In the genomic region with DNA sequence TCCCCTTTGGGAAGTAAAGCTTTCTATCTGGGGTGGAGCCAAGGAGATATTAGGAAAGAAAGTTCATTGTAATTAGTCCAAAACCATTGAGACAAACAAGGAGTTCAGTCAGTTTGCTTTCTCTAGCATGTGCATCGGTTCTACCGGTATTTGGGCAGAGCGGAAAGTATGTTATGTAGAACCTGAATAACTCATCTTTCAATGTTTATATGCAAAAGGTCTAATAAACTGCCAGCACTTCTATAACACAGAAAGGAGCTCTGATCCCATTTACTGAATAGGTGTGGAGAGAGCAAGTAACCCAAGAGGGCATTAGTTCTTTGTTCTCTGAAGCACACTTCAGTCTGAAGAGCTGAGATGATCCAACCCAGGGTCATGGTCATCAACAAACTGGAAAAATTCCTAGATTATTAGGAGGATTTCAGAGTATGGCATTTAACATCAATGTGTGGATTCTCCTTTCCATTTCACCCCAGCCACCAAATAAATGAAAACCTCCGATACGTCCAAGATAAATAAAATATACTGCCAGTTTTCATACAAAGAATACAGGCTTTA, we compare ENCODE assay signal across 13 cellular contexts. TPM values are rescaled to one million over a fixed set of nuclear protein-coding genes. Genes with fewer than 3 reads are reported as not detected.
DNase-seq lines count a peak whose midpoint lies in the region; ATAC-seq and TF ChIP-seq lines count a peak whose summit lies in the region.
"Had no signal": no experiment of that assay in that cellular context is flagged by ENCODE, and none has a peak within 500 bp of the region (broad histone marks: within the 10 kb centered on the region; RNA-seq: fewer than 3 reads in every experiment).

No MANE protein-coding gene starts in this region.

- no peak for TF ChIP-seq CTCF in left ventricle myocardium inferior (IDR thresholded peaks at IDR 0.05; ENCODE audit: borderline replicate concordance)
- no peak for TF ChIP-seq CTCF in coronary artery (IDR thresholded peaks at IDR 0.05)
- no peak for TF ChIP-seq CTCF in chondrocyte (IDR thresholded peaks at IDR 0.05)
- TF ChIP-seq CTCF in MM.1S (IDR thresholded peaks at IDR 0.05; ENCODE audit: low read length): no peak

- no peaks in the 10 kb centered on the region for H3K9me3 Mint-ChIP-seq in chondrocyte (ENCODE audit: low read depth)
- H3K9me3 Mint-ChIP-seq: stimulated activated naive CD8-positive, alpha-beta T cell treated with anti-CD3 and anti-CD28 coated beads, Interleukin-15, amount 100 ng/mL, for 72 hours had no signal

- H3K27ac ChIP-seq in left ventricle myocardium inferior (replicated peaks): peak overlapping the region; percentile 85
- H3K27ac ChIP-seq in coronary artery: peak overlapping the region; percentile 81 to 82
- no peak overlapping the region for H3K27ac ChIP-seq in MM.1S (ENCODE audit: low read length)

- H3K4me3 ChIP-seq in left ventricle myocardium inferior: peak overlapping the region; percentile 82
- peak overlapping the region; percentile 71 for H3K4me3 ChIP-seq in coronary artery
- H3K4me3 ChIP-seq in MM.1S (ENCODE audit: low read length): no peak overlapping the region
- H3K4me3 ChIP-seq: GM12878 had no signal

- H3K27me3 ChIP-seq in left ventricle myocardium inferior (ENCODE audit: low read depth): no peaks in the 10 kb centered on the region
- peaks cover 12% of the 10 kb centered on the region for H3K27me3 ChIP-seq in MM.1S (replicated peaks; ENCODE audit: insufficient read depth, low read length)
- H3K27me3 ChIP-seq: adrenal gland, BE2C had no signal

- no peaks in the 10 kb centered on the region for H3K79me2 ChIP-seq in MM.1S (ENCODE audit: low read length)

- no peak for ATAC-seq in left ventricle myocardium superior
- ATAC-seq in GM18861 (IDR thresholded peaks at IDR 0.05; ENCODE audit: unreplicated experiment): no peak
- ATAC-seq: GM12878; stimulated activated naive CD8-positive, alpha-beta T cell treated with anti-CD3 and anti-CD28 coated beads, Interleukin-15, amount 100 ng/mL, for 72 hours had no signal

- no peak for DNase-seq in left ventricle myocardium inferior
- DNase-seq in left ventricle myocardium superior: no peak
- no peak for DNase-seq in coronary artery (ENCODE audit: low spot score)
- peak; percentile 33 for DNase-seq in myocyte (ENCODE audit: low read depth)
- DNase-seq in epidermal melanocyte (ENCODE audit: insufficient read length, low spot score): no peak
- no peak for DNase-seq in chondrocyte (ENCODE audit: low spot score)
- no peak for DNase-seq in MM.1S
- DNase-seq: activated CD4-positive, CD25-positive, alpha-beta regulatory T cell treated with anti-CD3 and anti-CD28 coated beads, Interleukin-2, amount 50 U/mL, for 72 hours; BE2C; stimulated activated naive CD8-positive, alpha-beta T cell treated with anti-CD3 and anti-CD28 coated beads, Interleukin-15, amount 100 ng/mL, for 72 hours had no signal

- no peaks in the 10 kb centered on the region for H3K9me2 ChIP-seq in MM.1S (replicated peaks; ENCODE audit: insufficient read depth, low read length)

- H3K27me3 Mint-ChIP-seq in chondrocyte (ENCODE audit: low read depth): no peaks in the 10 kb centered on the region

- H3K4me1 ChIP-seq in left ventricle myocardium inferior (peaks cover 68% of the 10 kb centered on the region), MM.1S (ENCODE audit: low read length) (peaks cover 9% of the 10 kb centered on the region; the same call in 1 of the 2 replicates)
- H3K4me1 ChIP-seq: BE2C had no signal

- H3K27ac Mint-ChIP-seq in chondrocyte (ENCODE audit: unreplicated experiment): no peak overlapping the region
- H3K27ac Mint-ChIP-seq: stimulated activated naive CD8-positive, alpha-beta T cell treated with anti-CD3 and anti-CD28 coated beads, Interleukin-15, amount 100 ng/mL, for 72 hours had no signal

- no peak overlapping the region for H2AFZ ChIP-seq in MM.1S (ENCODE audit: low read length)

- H4K20me1 ChIP-seq in MM.1S (ENCODE audit: insufficient read depth, low read length): no peaks in the 10 kb centered on the region

- intact Hi-C loops in left ventricle myocardium inferior (cut with micrococcal nuclease): no loop called here
- intact Hi-C loops in left ventricle myocardium superior (cut with micrococcal nuclease): loop anchor here (10.0 kb wide), 2 partner anchors 146 to 1216 kb away; no protein-coding TSS in a partner anchor

- H3K9me3 ChIP-seq in left ventricle myocardium inferior (replicated peaks) (no peaks in the 10 kb centered on the region), MM.1S (replicated peaks; ENCODE audit: insufficient read depth, low read length) (no peaks in the 10 kb centered on the region)
- H3K9me3 ChIP-seq: adrenal gland, BE2C had no signal

- H3K36me3 Mint-ChIP-seq in chondrocyte (ENCODE audit: low read depth): peaks cover 11% of the 10 kb centered on the region

- 0 out of 2 replicates have a peak, but pooled peaks cover 8% of the 10 kb centered on the region for H3F3A ChIP-seq in MM.1S (ENCODE audit: insufficient read depth, low read length)

- H3K4me1 Mint-ChIP-seq in chondrocyte (ENCODE audit: low read depth): peaks cover 48% of the 10 kb centered on the region

- no peak overlapping the region for H3K9ac ChIP-seq in MM.1S (ENCODE audit: low read length)

- H3K36me3 ChIP-seq in left ventricle myocardium inferior (no peaks in the 10 kb centered on the region), MM.1S (replicated peaks; ENCODE audit: insufficient read depth, low read length) (no peaks in the 10 kb centered on the region)
- H3K36me3 ChIP-seq: adrenal gland, BE2C had no signal

- H3K4me3 Mint-ChIP-seq in chondrocyte (ENCODE audit: unreplicated experiment): no peak overlapping the region
- H3K4me3 Mint-ChIP-seq: stimulated activated naive CD8-positive, alpha-beta T cell treated with anti-CD3 and anti-CD28 coated beads, Interleukin-15, amount 100 ng/mL, for 72 hours had no signal

- H3K4me2 ChIP-seq in MM.1S (ENCODE audit: low read depth, low read length): no peak overlapping the region

RNA-seq across cellular contexts. Expression of a gene that starts 3.6 kb away (rescaled TPM):
- total RNA-seq in left ventricle myocardium inferior: 4.4 TPM
- total RNA-seq in left ventricle myocardium superior: 2.0 TPM
- 18.4 and 20.8 TPM in 2 replicates for total RNA-seq in myocyte
- polyA plus RNA-seq in myocyte (2012): 51.5 TPM
- total RNA-seq in chondrocyte: 140 to 237 TPM (median 226 TPM) in 3 replicates
